Comparison of ENCODE assay signal across 20 cellular contexts in genomic region chr16:85762970-85763369, GRCh38. TPM values are rescaled to one million over a fixed set of nuclear protein-coding genes. Genes with fewer than 3 reads are reported as not detected.
DNase-seq lines count a peak whose midpoint lies in the region; ATAC-seq, FAIRE-seq and TF ChIP-seq lines count a peak whose summit lies in the region.
"Had no signal": no experiment of that assay in that cellular context is flagged by ENCODE, and none has a peak within 500 bp of the region (broad histone marks: within the 10 kb centered on the region; RNA-seq: fewer than 3 reads in every experiment).

No MANE protein-coding gene starts in this region.

- TF ChIP-seq CTCF in HepG2 (CRISPR knock-in tag; IDR thresholded peaks at IDR 0.05) (no peak), right lobe of liver (IDR thresholded peaks at IDR 0.05) (no peak), natural killer cell (IDR thresholded peaks at IDR 0.05) (no peak)

- in situ Hi-C loops in HepG2 (cut with HindIII; ENCODE audit: extremely low pct_ligation_motif_present, low pct_unique_long_range_greater_than_20kb), result no loop called here

- H4K20me1 ChIP-seq in HepG2 (ENCODE audit: insufficient read depth, low read length), result no peaks in the 10 kb centered on the region

- H3K4me3 Mint-ChIP-seq in natural killer cell, result no peak overlapping the region
- H3K4me3 Mint-ChIP-seq: CD4-positive, alpha-beta memory T cell; H9 had no signal

- no peak overlapping the region for H3K23ac ChIP-seq in neuronal stem cell (ENCODE audit: low read depth, low read length, poor library complexity)

- no peak for FAIRE-seq in HepG2 (lab: Jason Lieb, UNC)
- FAIRE-seq: GM12878, GM19239, H1 had no signal

- no peak overlapping the region for H3K9ac ChIP-seq in HepG2 (ENCODE audit: insufficient read depth, low read depth, low read length)
- no peak overlapping the region for H3K9ac ChIP-seq in neuronal stem cell (ENCODE audit: low read depth, low read length, poor library complexity)
- H3K9ac ChIP-seq: KMS-11 had no signal

- H2BK12ac ChIP-seq in neuronal stem cell (ENCODE audit: low read length), result peak overlapping the region; percentile 11

- H3K14ac ChIP-seq in neuronal stem cell (ENCODE audit: low read length), result peak overlapping the region; percentile 11

- no CpG with 5 or more reads among the region's 12 CpGs for WGBS in HepG2 (ENCODE audit: low lambda C conversion rate)
- WGBS in right lobe of liver (ENCODE audit: insufficient coverage, low coverage, low lambda C conversion rate, missing lambda C conversion rate), result 59% methylated on average over 4 of the region's 12 CpGs
- no CpG with 5 or more reads among the region's 12 CpGs for WGBS in neuronal stem cell (ENCODE audit: extremely low coverage in 2 of 2, insufficient read length in 2 of 2, insufficient replicate concordance in 1 of 2), 2 donors

- H3K4ac ChIP-seq in neuronal stem cell (ENCODE audit: low read length), result no peak overlapping the region

- no peak overlapping the region for H2BK120ac ChIP-seq in neuronal stem cell (ENCODE audit: low read depth, low read length)

- TF ChIP-seq POLR2A in HepG2 (IDR thresholded peaks at IDR 0.05; ENCODE audit: insufficient read depth in 1 of 2, low read depth in 2 of 2, low read length in 2 of 2) (no peak), right lobe of liver (IDR thresholded peaks at IDR 0.05) (no peak)

- no peak overlapping the region for H2BK5ac ChIP-seq in neuronal stem cell (ENCODE audit: low read length)

- no peak overlapping the region for H4K8ac ChIP-seq in neuronal stem cell (ENCODE audit: low read depth, low read length)

- H3K79me1 ChIP-seq in neuronal stem cell (ENCODE audit: low read depth, low read length), result no peaks in the 10 kb centered on the region

- H3K27ac ChIP-seq in HepG2 (ENCODE audit: extremely low read length, insufficient read depth, low read length), result no peak overlapping the region
- no peak overlapping the region for H3K27ac ChIP-seq in right lobe of liver
- no peak overlapping the region for H3K27ac ChIP-seq in neuronal stem cell (replicated peaks; ENCODE audit: low read length)
- H3K27ac ChIP-seq: HL-60, KMS-11 had no signal

- peaks cover 5 to 42% of the 10 kb centered on the region in 2 experiments for H3K27me3 ChIP-seq in HepG2 (ENCODE audit: control insufficient read depth in 1 of 2, insufficient read depth in 2 of 2, low read length in 2 of 2)
- H3K27me3 ChIP-seq in right lobe of liver, result no peaks in the 10 kb centered on the region
- no peaks in the 10 kb centered on the region for H3K27me3 ChIP-seq in neuronal stem cell (ENCODE audit: control insufficient read depth in 3 of 3, insufficient read depth in 3 of 3, low read depth in 1 of 3, low read length in 3 of 3)

- CTCF ChIA-PET in HepG2 (lab: Yijun Ruan, JAX; ENCODE audit: low intra/inter-chr PET ratio, low total read pairs), result no interaction called here

- no peak overlapping the region for H2BK15ac ChIP-seq in neuronal stem cell (ENCODE audit: low read length)

- H3K36me3 Mint-ChIP-seq in natural killer cell, result no peaks in the 10 kb centered on the region
- H3K36me3 Mint-ChIP-seq: CD14-positive monocyte; CD4-positive, alpha-beta memory T cell had no signal

- H3K27me3 Mint-ChIP-seq in natural killer cell (ENCODE audit: low read depth in 2 of 2), result peaks cover 18 to 20% of the 10 kb centered on the region in 2 donors

- intact Hi-C loops in HepG2 (cut with micrococcal nuclease; ENCODE audit: unreplicated experiment), result no loop called here
- intact Hi-C loops in right lobe of liver (cut with DNase I), result no loop called here
- intact Hi-C loops in natural killer cell (cut with micrococcal nuclease), result no loop called here

- H3K18ac ChIP-seq in neuronal stem cell (ENCODE audit: low read length), result no peak overlapping the region

- H3K4me3 ChIP-seq in HepG2 (replicated peaks in 1 of 3; ENCODE audit: insufficient read depth in 1 of 3, low read depth in 2 of 3, low read length in 3 of 3), result no peak overlapping the region
- no peak overlapping the region for H3K4me3 ChIP-seq in right lobe of liver
- no peak overlapping the region for H3K4me3 ChIP-seq in neuronal stem cell (ENCODE audit: low read length in 2 of 2)
- H3K4me3 ChIP-seq: GM12878 had no signal

- H2AK5ac ChIP-seq in neuronal stem cell (ENCODE audit: low read depth, low read length), result peak overlapping the region; percentile 65

- no peak overlapping the region for H2AFZ ChIP-seq in HepG2 (ENCODE audit: low read length)
- H2AFZ ChIP-seq in neuronal stem cell (ENCODE audit: low read length), result no peak overlapping the region

- POLR2A ChIA-PET in HepG2 (lab: Yijun Ruan, JAX), result no interaction called here

- ATAC-seq in HepG2, result no peak
- no peak for ATAC-seq in right lobe of liver
- no peak for ATAC-seq in natural killer cell
- ATAC-seq: GM12878 had no signal

- no peaks in the 10 kb centered on the region for H3K79me2 ChIP-seq in HepG2 (ENCODE audit: insufficient read depth, low read length)

- H3K36me3 ChIP-seq in HepG2 (replicated peaks in 1 of 2; ENCODE audit: control insufficient read depth in 1 of 2, insufficient read depth in 2 of 2, low read length in 2 of 2) (no peaks in the 10 kb centered on the region), right lobe of liver (no peaks in the 10 kb centered on the region), neuronal stem cell (replicated peaks in 1 of 2; ENCODE audit: control insufficient read depth in 2 of 2, insufficient read depth in 2 of 2, low read length in 2 of 2) (no peaks in the 10 kb centered on the region)
- H3K36me3 ChIP-seq: BE2C had no signal

- H3K4me1 ChIP-seq in HepG2 (ENCODE audit: insufficient read depth, low read length), result no peaks in the 10 kb centered on the region
- H3K4me1 ChIP-seq in right lobe of liver, result no peaks in the 10 kb centered on the region
- H3K4me1 ChIP-seq in neuronal stem cell (ENCODE audit: control insufficient read depth in 2 of 2, insufficient read depth in 1 of 2, low read depth in 1 of 2, low read length in 2 of 2), result peaks cover 0 to 3% of the 10 kb centered on the region in 2 donors
- H3K4me1 ChIP-seq: BE2C had no signal

- H3K4me2 ChIP-seq in HepG2 (ENCODE audit: low read depth, low read length) (no peak overlapping the region), neuronal stem cell (ENCODE audit: insufficient read depth, low read length, poor library complexity, severe bottlenecking) (no peak overlapping the region)
- H3K4me2 ChIP-seq: KMS-11 had no signal

- no TSS peak for BruUV-seq in HepG2 (replicated peaks; lab: Mats Ljungman, UMichigan)

- TF ChIP-seq RAD21 in HepG2 (CRISPR knock-in tag; IDR thresholded peaks at IDR 0.05), result no peak

- H4K91ac ChIP-seq in neuronal stem cell (ENCODE audit: low read depth, low read length, poor library complexity), result no peak overlapping the region

- TF ChIP-seq EP300 in HepG2 (IDR thresholded peaks at IDR 0.05; ENCODE audit: low read depth in 2 of 2, low read length in 2 of 2), result no peak
- no peak for TF ChIP-seq EP300 in HepG2 (CRISPR knock-in tag; IDR thresholded peaks at IDR 0.05; ENCODE audit: borderline replicate concordance)

- no peak for DNase-seq in HepG2 (ENCODE audit: low spot score)
- DNase-seq in right lobe of liver, result no peak
- DNase-seq in NCI-H69 (lab: John Stamatoyannopoulos, UW), result peak; percentile 37
- no peak for DNase-seq in neuronal stem cell (ENCODE audit: low spot score)
- no peak for DNase-seq in natural killer cell
- DNase-seq in AML-193 (lab: John Stamatoyannopoulos, UW), result no peak
- DNase-seq in NCI-H1930 (lab: John Stamatoyannopoulos, UW), result no peak
- DNase-seq: BE2C; CD4-positive, alpha-beta memory T cell; DMS53; DND-41; EL; H9 had no signal

- H3K27ac Mint-ChIP-seq in natural killer cell, result no peak overlapping the region
- H3K27ac Mint-ChIP-seq: CD4-positive, alpha-beta memory T cell; H9; IgD-negative memory B cell had no signal

- H3K9me3 ChIP-seq in HepG2 (ENCODE audit: low read length), result no peaks in the 10 kb centered on the region
- H3K9me3 ChIP-seq in right lobe of liver, result no peaks in the 10 kb centered on the region
- no peaks in the 10 kb centered on the region for H3K9me3 ChIP-seq in neuronal stem cell (replicated peaks in 1 of 2; ENCODE audit: control insufficient read depth in 2 of 2, insufficient read depth in 1 of 2, low read depth in 1 of 2, low read length in 2 of 2)
- H3K9me3 ChIP-seq: BE2C had no signal

- peaks cover 8 to 11% of the 10 kb centered on the region in 2 donors for H3K4me1 Mint-ChIP-seq in natural killer cell

- no peaks in the 10 kb centered on the region for H3K9me3 Mint-ChIP-seq in natural killer cell
- H3K9me3 Mint-ChIP-seq: CD4-positive, alpha-beta memory T cell; H9; IgD-negative memory B cell had no signal

RNA-seq across cellular contexts. Expression of gene C16orf74, which starts 12.1 kb away (rescaled TPM):
- total RNA-seq in HepG2 (2016; rRNA removed; fragmentation: Illumina TruSeq; extraction: Trizol) (0.13 TPM in 1 of 2 replicates, not detected in the other), right lobe of liver (under 1 TPM in 4 of 6 experiments, not detected in 2; 0.31 to 0.98 (median 0.70) TPM), natural killer cell (1 to 10 TPM in 2 of 3 donors, under 1 TPM in 1; 0.71 to 2.2 (median 1.8) TPM)
- total RNA-seq in HepG2 (2016; cell fraction: cytosol; rRNA removed; fragmentation: Illumina TruSeq; extraction: Trizol; ENCODE audit: low read depth), result 0.35 TPM in 1 of 2 replicates, not detected in the other
- total RNA-seq in HepG2 (2016; cell fraction: insoluble cytoplasmic fraction; rRNA removed; fragmentation: Illumina TruSeq; extraction: Trizol), result not detected in 2 replicates
- total RNA-seq in HepG2 (2016; cell fraction: membrane; rRNA removed; fragmentation: Illumina TruSeq; extraction: Trizol), result not detected in 2 replicates
- not detected in 2 replicates for total RNA-seq in HepG2 (2016; cell fraction: nucleus; rRNA removed; fragmentation: Illumina TruSeq; extraction: Trizol)
- polyA plus RNA-seq in HepG2 (2011; rRNA removed), result 0.26 and 0.29 TPM in 2 replicates
- polyA plus RNA-seq in HepG2 (2011; cell fraction: cytosol; rRNA removed), result 0.13 and 0.28 TPM in 2 replicates
- 0.16 and 0.37 TPM in 2 replicates for polyA plus RNA-seq in HepG2 (2011; cell fraction: nucleus; rRNA removed)
- not detected in 2 replicates for polyA plus RNA-seq in HepG2 (2012)
- polyA plus RNA-seq in HepG2 (2016; cell fraction: cytosol; fragmentation: Illumina TruSeq; extraction: Trizol; ENCODE audit: low read depth), result 0.35 and 0.65 TPM in 2 replicates
- polyA plus RNA-seq in HepG2 (2016; cell fraction: insoluble cytoplasmic fraction; fragmentation: Illumina TruSeq; extraction: Trizol; ENCODE audit: low read depth), result not detected in 2 replicates
- 0.33 TPM in 1 of 2 replicates, not detected in the other for polyA plus RNA-seq in HepG2 (2016; cell fraction: membrane; fragmentation: Illumina TruSeq; extraction: Trizol; ENCODE audit: low read depth)
- polyA plus RNA-seq in HepG2 (2016; cell fraction: nucleus; fragmentation: Illumina TruSeq; extraction: Trizol; ENCODE audit: insufficient read depth, low read depth), result not detected in 2 replicates
- polyA minus RNA-seq in HepG2 (2011; rRNA and poly(A)+ RNA removed; ENCODE audit: low replicate concordance), result 0.44 and 7.8 TPM in 2 replicates
- polyA minus RNA-seq in HepG2 (2011; cell fraction: cytosol; rRNA and poly(A)+ RNA removed), result not detected in 2 replicates
- polyA minus RNA-seq in HepG2 (2011; cell fraction: nucleus; rRNA and poly(A)+ RNA removed), result not detected in 2 replicates
- 2.8 TPM for polyA plus RNA-seq in neuronal stem cell (2013, experiment 1 of 2)
- polyA plus RNA-seq in neuronal stem cell (2013, experiment 2 of 2), result 3.0 TPM

RNA-seq across cellular contexts. Expression of gene EMC8, which starts 36.4 kb away (rescaled TPM):
- total RNA-seq in HepG2 (2016; rRNA removed; fragmentation: Illumina TruSeq; extraction: Trizol) (47.6 and 55.0 TPM in 2 replicates), right lobe of liver (10 to 100 TPM in 5 of 6 experiments, 1 to 10 TPM in 1; 9.2 to 22.4 (median 12.1) TPM), natural killer cell (10 to 100 TPM; 21.2 to 26.4 (median 24.1) TPM)
- total RNA-seq in HepG2 (2016; cell fraction: cytosol; rRNA removed; fragmentation: Illumina TruSeq; extraction: Trizol; ENCODE audit: low read depth), result 56.6 and 69.3 TPM in 2 replicates
- 42.9 and 52.9 TPM in 2 replicates for total RNA-seq in HepG2 (2016; cell fraction: insoluble cytoplasmic fraction; rRNA removed; fragmentation: Illumina TruSeq; extraction: Trizol)
- total RNA-seq in HepG2 (2016; cell fraction: membrane; rRNA removed; fragmentation: Illumina TruSeq; extraction: Trizol), result 53.7 and 67.6 TPM in 2 replicates
- total RNA-seq in HepG2 (2016; cell fraction: nucleus; rRNA removed; fragmentation: Illumina TruSeq; extraction: Trizol), result 34.0 and 36.1 TPM in 2 replicates
- polyA plus RNA-seq in HepG2 (2011; rRNA removed), result 71.6 and 76.0 TPM in 2 replicates
- polyA plus RNA-seq in HepG2 (2011; cell fraction: cytosol; rRNA removed), result 60.8 and 68.0 TPM in 2 replicates
- 45.9 and 50.4 TPM in 2 replicates for polyA plus RNA-seq in HepG2 (2011; cell fraction: nucleus; rRNA removed)
- polyA plus RNA-seq in HepG2 (2012), result 29.9 and 30.5 TPM in 2 replicates
- polyA plus RNA-seq in HepG2 (2016; cell fraction: cytosol; fragmentation: Illumina TruSeq; extraction: Trizol; ENCODE audit: low read depth), result 65.3 and 83.6 TPM in 2 replicates
- 58.1 and 66.0 TPM in 2 replicates for polyA plus RNA-seq in HepG2 (2016; cell fraction: insoluble cytoplasmic fraction; fragmentation: Illumina TruSeq; extraction: Trizol; ENCODE audit: low read depth)
- 59.1 and 73.6 TPM in 2 replicates for polyA plus RNA-seq in HepG2 (2016; cell fraction: membrane; fragmentation: Illumina TruSeq; extraction: Trizol; ENCODE audit: low read depth)
- 69.1 and 78.6 TPM in 2 replicates for polyA plus RNA-seq in HepG2 (2016; cell fraction: nucleus; fragmentation: Illumina TruSeq; extraction: Trizol; ENCODE audit: insufficient read depth, low read depth)
- polyA minus RNA-seq in HepG2 (2011; rRNA and poly(A)+ RNA removed; ENCODE audit: low replicate concordance), result 61.8 and 82.3 TPM in 2 replicates
- 27.0 and 43.3 TPM in 2 replicates for polyA minus RNA-seq in HepG2 (2011; cell fraction: cytosol; rRNA and poly(A)+ RNA removed)
- 44.0 and 45.6 TPM in 2 replicates for polyA minus RNA-seq in HepG2 (2011; cell fraction: nucleus; rRNA and poly(A)+ RNA removed)
- polyA plus RNA-seq in neuronal stem cell (2013, experiment 1 of 2), result 25.0 TPM
- polyA plus RNA-seq in neuronal stem cell (2013, experiment 2 of 2), result 25.5 TPM

RNA-seq across cellular contexts. Expression of gene COX4I1, which starts 36.5 kb away (rescaled TPM):
- total RNA-seq in HepG2 (2016; rRNA removed; fragmentation: Illumina TruSeq; extraction: Trizol), result 631 and 658 TPM in 2 replicates
- 381 and 407 TPM in 2 replicates for total RNA-seq in HepG2 (2016; cell fraction: cytosol; rRNA removed; fragmentation: Illumina TruSeq; extraction: Trizol; ENCODE audit: low read depth)
- 648 and 655 TPM in 2 replicates for total RNA-seq in HepG2 (2016; cell fraction: insoluble cytoplasmic fraction; rRNA removed; fragmentation: Illumina TruSeq; extraction: Trizol)
- 496 and 528 TPM in 2 replicates for total RNA-seq in HepG2 (2016; cell fraction: membrane; rRNA removed; fragmentation: Illumina TruSeq; extraction: Trizol)
- 310 and 337 TPM in 2 replicates for total RNA-seq in HepG2 (2016; cell fraction: nucleus; rRNA removed; fragmentation: Illumina TruSeq; extraction: Trizol)
- polyA plus RNA-seq in HepG2 (2011; rRNA removed), result 838 and 902 TPM in 2 replicates
- polyA plus RNA-seq in HepG2 (2011; cell fraction: cytosol; rRNA removed), result 1,053 and 1,212 TPM in 2 replicates
- 388 and 389 TPM in 2 replicates for polyA plus RNA-seq in HepG2 (2011; cell fraction: nucleus; rRNA removed)
- polyA plus RNA-seq in HepG2 (2012), result 443 and 505 TPM in 2 replicates
- 414 and 464 TPM in 2 replicates for polyA plus RNA-seq in HepG2 (2016; cell fraction: cytosol; fragmentation: Illumina TruSeq; extraction: Trizol; ENCODE audit: low read depth)
- 675 and 705 TPM in 2 replicates for polyA plus RNA-seq in HepG2 (2016; cell fraction: insoluble cytoplasmic fraction; fragmentation: Illumina TruSeq; extraction: Trizol; ENCODE audit: low read depth)
- 456 and 498 TPM in 2 replicates for polyA plus RNA-seq in HepG2 (2016; cell fraction: membrane; fragmentation: Illumina TruSeq; extraction: Trizol; ENCODE audit: low read depth)
- polyA plus RNA-seq in HepG2 (2016; cell fraction: nucleus; fragmentation: Illumina TruSeq; extraction: Trizol; ENCODE audit: insufficient read depth, low read depth), result 604 and 614 TPM in 2 replicates
- polyA minus RNA-seq in HepG2 (2011; rRNA and poly(A)+ RNA removed; ENCODE audit: low replicate concordance), result 364 and 524 TPM in 2 replicates
- polyA minus RNA-seq in HepG2 (2011; cell fraction: cytosol; rRNA and poly(A)+ RNA removed), result 143 and 144 TPM in 2 replicates
- polyA minus RNA-seq in HepG2 (2011; cell fraction: nucleus; rRNA and poly(A)+ RNA removed), result 99.5 and 129 TPM in 2 replicates
- total RNA-seq in right lobe of liver, result 100 to 1,000 TPM; 247 to 417 (median 303) TPM
- 874 TPM for polyA plus RNA-seq in neuronal stem cell (2013, experiment 1 of 2)
- polyA plus RNA-seq in neuronal stem cell (2013, experiment 2 of 2), result 829 TPM
- 100 to 1,000 TPM; 338 to 422 (median 410) TPM for total RNA-seq in natural killer cell
